ENCODE assay signal across 2 cellular contexts in genomic region chr22:49705631-49706352, GRCh38.
TF ChIP-seq lines count a peak whose summit lies in the region.

No MANE protein-coding gene starts in this region.

TF ChIP-seq in GM23338, 12 proteins besides CTCF, POLR2A, EP300 and RAD21 (continued from another document):
- no peak for TF ChIP-seq EZH2 (IDR thresholded peaks at IDR 0.05; ENCODE audit: low read depth, unreplicated experiment)
- no peak for TF ChIP-seq JUNB (IDR thresholded peaks at IDR 0.05; ENCODE audit: unreplicated experiment)
- no peak for TF ChIP-seq EZH2phosphoT487 (IDR thresholded peaks at IDR 0.05; ENCODE audit: unreplicated experiment)
- TF ChIP-seq NANOG (IDR thresholded peaks at IDR 0.05; ENCODE audit: borderline replicate concordance) = no peak
- no peak for TF ChIP-seq REST (IDR thresholded peaks at IDR 0.05; ENCODE audit: unreplicated experiment)
- TF ChIP-seq ZNF114 (CRISPR knock-in tag; IDR thresholded peaks at IDR 0.05) = no peak
- no peak for TF ChIP-seq ZNF462 (CRISPR knock-in tag; IDR thresholded peaks at IDR 0.05)

TF ChIP-seq in WTC11, 78 proteins besides CTCF, POLR2A, EP300 and RAD21 (continued from another document):
- TF ChIP-seq PRDM15 (CRISPR knock-in tag; IDR thresholded peaks at IDR 0.05) (no peak), E2F1 (CRISPR knock-in tag; IDR thresholded peaks at IDR 0.05) (no peak), ZNF281 (CRISPR knock-in tag; IDR thresholded peaks at IDR 0.05) (no peak)
